Comparison of ENCODE assay signal across 19 cellular contexts in genomic region chr16:9657659-9658058, GRCh38.
DNase-seq lines count a peak whose midpoint lies in the region; TF ChIP-seq lines count a peak whose summit lies in the region.
"Had no signal": no experiment of that assay in that cellular context is flagged by ENCODE, and none has a peak within 500 bp of the region (broad histone marks: within the 10 kb centered on the region; RNA-seq: fewer than 3 reads in every experiment).

No MANE protein-coding gene starts in this region.

- H2BK5ac ChIP-seq in mesendoderm (ENCODE audit: low read length): no peak overlapping the region

- CTCF ChIA-PET in RWPE1 (lab: Yijun Ruan, JAX): no interaction called here

- no peak overlapping the region for H2BK15ac ChIP-seq in mesendoderm (replicated peaks; ENCODE audit: low read depth)

- H3K79me2 ChIP-seq in mesendoderm (ENCODE audit: control insufficient read depth, insufficient read depth, low read length): no peaks in the 10 kb centered on the region

- POLR2A ChIA-PET in RWPE1 (lab: Yijun Ruan, JAX; ENCODE audit: low non-redundant PET): no interaction called here

- H4K5ac ChIP-seq in mesendoderm (ENCODE audit: low read length): no peak overlapping the region

- no peak overlapping the region for H3K4me3 ChIP-seq in mesendoderm (ENCODE audit: low read length)
- H3K4me3 ChIP-seq: BLaER1, HAP-1 had no signal

- H3K79me1 ChIP-seq in mesendoderm (ENCODE audit: low read length): no peaks in the 10 kb centered on the region

- H2BK120ac ChIP-seq in mesendoderm (ENCODE audit: low read depth, low read length): no peak overlapping the region

- no peak overlapping the region for H3K56ac ChIP-seq in mesendoderm (ENCODE audit: low read length)

- H3K23ac ChIP-seq in mesendoderm (ENCODE audit: low read length): no peak overlapping the region

- DNase-seq in DMS 273 (lab: John Stamatoyannopoulos, UW; ENCODE audit: unreplicated experiment) (peak; percentile 4), DMS 273 treated with DMSO at 0.1 percent for 48 hours (lab: John Stamatoyannopoulos, UW) (no peak), NCI-H524 treated with DMSO at 0.1 percent for 48 hours (lab: John Stamatoyannopoulos, UW) (peak; percentile 57), NCI-H82 treated with DMSO at 0.1 percent for 48 hours (lab: John Stamatoyannopoulos, UW; ENCODE audit: unreplicated experiment) (peak; percentile 6), mesendoderm (peak; percentile 48), RWPE1 (ENCODE audit: low spot score) (no peak), NCI-H2107 (lab: John Stamatoyannopoulos, UW) (no peak), NCI-H1436 (lab: John Stamatoyannopoulos, UW) (no peak)
- DNase-seq: CD4-positive, CD25-positive, alpha-beta regulatory T cell; CD8-positive, alpha-beta T cell; DMS53; EL; GF-D8; GOT3; HFFc6 had no signal

- no peak overlapping the region for H3K4me2 ChIP-seq in mesendoderm (ENCODE audit: low read length)
- H3K4me2 ChIP-seq: BLaER1 had no signal

- no peak overlapping the region for H2AK5ac ChIP-seq in mesendoderm (ENCODE audit: low read length)

- H3K4me1 ChIP-seq in mesendoderm (ENCODE audit: control insufficient read depth, low read depth, low read length): peaks cover 5% of the 10 kb centered on the region
- H3K4me1 ChIP-seq: BLaER1, HAP-1 had no signal

- no CpG with 5 or more reads among the region's 3 CpGs for WGBS in mesendoderm (ENCODE audit: extremely low coverage, insufficient coverage, low lambda C conversion rate)

- no peak overlapping the region for H3K18ac ChIP-seq in mesendoderm (ENCODE audit: low read length)

- no peaks in the 10 kb centered on the region for H3K27me3 ChIP-seq in mesendoderm (ENCODE audit: insufficient read depth, low read length, poor library complexity)
- H3K27me3 ChIP-seq: BLaER1 had no signal

- H4K8ac ChIP-seq in mesendoderm (ENCODE audit: low read depth, low read length): no peak overlapping the region

- H3K4ac ChIP-seq in mesendoderm (ENCODE audit: low read depth, low read length): no peak overlapping the region

- no peak for TF ChIP-seq CTCF in RWPE1 (conservative IDR thresholded peaks at IDR 0.05; ENCODE audit: low read depth)

- H3K36me3 ChIP-seq in mesendoderm (ENCODE audit: control insufficient read depth, insufficient read depth, low read length): no peaks in the 10 kb centered on the region
- H3K36me3 ChIP-seq: BLaER1, HAP-1 had no signal

- H3K27ac ChIP-seq in mesendoderm (ENCODE audit: low read depth, low read length): no peak overlapping the region
- H3K27ac ChIP-seq in RWPE1: no peak overlapping the region
- H3K27ac ChIP-seq: 22Rv1, BLaER1, C4-2B had no signal

- no peak overlapping the region for H3K9ac ChIP-seq in mesendoderm (ENCODE audit: low read length)
- H3K9ac ChIP-seq: BLaER1 had no signal

Comparison
In these comparisons a context has a peak if more than half of its experiments do, and no peak if none do; other contexts are left out.
1. DNase-seq: peak in DMS 273 (single experiment), NCI-H524 treated with DMSO at 0.1 percent for 48 hours (single experiment), NCI-H82 treated with DMSO at 0.1 percent for 48 hours (single experiment) and mesendoderm (single experiment); none in DMS 273 treated with DMSO at 0.1 percent for 48 hours (single experiment), RWPE1 (single experiment), NCI-H2107 (single experiment) and NCI-H1436 (single experiment).